Comparison of ENCODE assay signal across 1 cellular context in the genomic region with DNA sequence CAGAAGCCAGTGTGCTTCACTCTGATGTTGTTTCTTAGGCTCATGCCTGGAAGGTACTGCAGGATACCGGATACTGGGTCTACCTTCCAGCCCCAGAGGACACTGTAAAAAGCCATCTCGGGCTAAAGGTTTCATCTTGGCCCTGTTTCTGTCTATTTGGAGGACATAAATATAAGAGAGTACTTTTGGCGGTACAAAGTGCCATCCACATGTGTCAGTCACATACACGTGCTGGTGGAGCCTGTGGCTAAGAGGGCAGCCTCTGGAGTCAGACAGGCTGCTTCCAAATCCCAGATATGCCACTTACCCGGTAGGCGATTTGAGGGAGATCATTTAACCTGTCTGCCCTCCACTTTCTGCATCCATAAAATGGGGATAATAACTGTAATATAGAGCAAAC.
TF ChIP-seq lines count a peak whose summit lies in the region.

No MANE protein-coding gene starts in this region.

TF ChIP-seq in IMR-90, 13 proteins besides CTCF, POLR2A, EP300 and RAD21 (continued from another document):
- TF ChIP-seq FOS (IDR thresholded peaks at IDR 0.05; ENCODE audit: low read depth, low read length) (no peak), CHD1 (IDR thresholded peaks at IDR 0.05; ENCODE audit: low read depth, low read length) (no peak), BHLHE40 (IDR thresholded peaks at IDR 0.05; ENCODE audit: low read depth, low read length) (no peak)
